In genomic region chr12:8242881-8243681, GRCh38 we compare ENCODE assay signal across 8 cellular contexts. TPM values are rescaled to one million over a fixed set of nuclear protein-coding genes. Genes with fewer than 3 reads are reported as not detected.
DNase-seq lines count a peak whose midpoint lies in the region; ATAC-seq, FAIRE-seq and TF ChIP-seq lines count a peak whose summit lies in the region.
"Not testable (repeated sequence)": the region's sequence is repeated elsewhere in the genome, so short reads cannot be mapped to it uniquely, and the experiment has no call there.

No MANE protein-coding gene starts in this region.

- not testable (repeated sequence) for H4K20me1 ChIP-seq in MM.1S (ENCODE audit: insufficient read depth, low read length)

- H3K27me3 ChIP-seq in MM.1S (replicated peaks; ENCODE audit: insufficient read depth, low read length): not testable (repeated sequence)

- H3K36me3 Mint-ChIP-seq in naive thymus-derived CD8-positive, alpha-beta T cell: not testable (repeated sequence)

- H3K9me3 Mint-ChIP-seq in naive thymus-derived CD8-positive, alpha-beta T cell: not testable (repeated sequence)

- H3K36me3 ChIP-seq in MM.1S (replicated peaks; ENCODE audit: insufficient read depth, low read length): not testable (repeated sequence)

- H3K9me3 ChIP-seq in MM.1S (replicated peaks; ENCODE audit: insufficient read depth, low read length): not testable (repeated sequence)

- H3K4me2 ChIP-seq in MM.1S (ENCODE audit: low read depth, low read length): peak overlapping the region; percentile 50; the same call in 1 of the 2 replicates

- TF ChIP-seq POLR2A in H54 (IDR thresholded peaks at IDR 0.05; ENCODE audit: low read depth, low read length): peak; percentile 29; the same call in 1 of the 2 replicates

- H3K9ac ChIP-seq in MM.1S (ENCODE audit: low read length): peak overlapping the region; percentile 70

- H3K4me1 ChIP-seq in MM.1S (ENCODE audit: low read length): not testable (repeated sequence)

- H3K4me3 ChIP-seq in MM.1S (ENCODE audit: low read length): peak overlapping the region; percentile 67

- H3K4me1 Mint-ChIP-seq in naive thymus-derived CD8-positive, alpha-beta T cell: peaks cover 3 to 15% (median 12%) of the 10 kb centered on the region in 4 donors

- H2AFZ ChIP-seq in MM.1S (ENCODE audit: low read length): 0 out of 2 replicates have a peak overlapping the region, but pooled peaks have one; percentile 75

- H3K79me2 ChIP-seq in MM.1S (ENCODE audit: low read length): not testable (repeated sequence)

- H3K9me2 ChIP-seq in MM.1S (replicated peaks; ENCODE audit: insufficient read depth, low read length): not testable (repeated sequence)

- not testable (repeated sequence) for TF ChIP-seq CTCF in MM.1S (IDR thresholded peaks at IDR 0.05; ENCODE audit: low read length)

- ATAC-seq in naive thymus-derived CD8-positive, alpha-beta T cell: peak; percentile 95 to 96

- not testable (repeated sequence) for FAIRE-seq in H54 (lab: Jason Lieb, UNC)

- H3K4me3 Mint-ChIP-seq in naive thymus-derived CD8-positive, alpha-beta T cell: peak overlapping the region; percentile 93 to 99 (median 97)

- H3K27ac ChIP-seq in MM.1S (ENCODE audit: low read length): peak overlapping the region; percentile 72; the same call in 1 of the 2 replicates

- H3K27ac Mint-ChIP-seq in naive thymus-derived CD8-positive, alpha-beta T cell: peak overlapping the region; percentile 48 to 99 (median 98)

- not testable (repeated sequence) for H3F3A ChIP-seq in MM.1S (ENCODE audit: insufficient read depth, low read length)

- POLR2A ChIA-PET in naive thymus-derived CD8-positive, alpha-beta T cell (lab: Charles Lee): interaction anchor here (0.6 to 1.2 kb wide), 5 partner anchors 154 to 1974 kb away, joined by 3 to 10 read pairs (median 4); no protein-coding TSS in a partner anchor

- DNase-seq in DMS79 treated with DMSO at 0.1 percent for 48 hours (lab: John Stamatoyannopoulos, UW): peak; percentile 71
- DNase-seq in H54 (ENCODE audit: insufficient read length, low spot score): peak; percentile 61
- peak; percentile 93 for DNase-seq in MM.1S
- peak; percentile 38 for DNase-seq in SHP77 treated with DMSO at 0.1 percent for 48 hours (lab: John Stamatoyannopoulos, UW)
- DNase-seq in activated effector memory CD4-positive, alpha-beta T cell treated with anti-CD3 and anti-CD28 coated beads, Interleukin-2, amount 50 U/mL, for 16 hours: peak; percentile 100
- DNase-seq in fibroblast of peridontal ligament (ENCODE audit: extremely low read depth): peak; percentile 94
- DNase-seq in naive thymus-derived CD8-positive, alpha-beta T cell: peak; percentile 98 to 100 (median 100)
- DNase-seq in stimulated activated CD8-positive, alpha-beta memory T cell treated with anti-CD3 and anti-CD28 coated beads, Interleukin-7, amount 100 ng/mL, for 48 hours (ENCODE audit: extremely low read depth in 1 of 2, low read depth in 1 of 2): peak; percentile 96 to 97

- not testable (repeated sequence) for H3K27me3 Mint-ChIP-seq in naive thymus-derived CD8-positive, alpha-beta T cell

RNA-seq across cellular contexts. Expression of gene FAM90A1, which starts 15.7 kb away (rescaled TPM):
- total RNA-seq in naive thymus-derived CD8-positive, alpha-beta T cell: not detected
- polyA plus RNA-seq in naive thymus-derived CD8-positive, alpha-beta T cell: under 1 TPM in 1 of 3 donors, not detected in 2; 0.22 TPM

Comparison
In these comparisons a context has a peak if more than half of its experiments do, and no peak if none do; other contexts are left out.
1. Peak in every context shown above with its lines: DNase-seq, ATAC-seq, H3K4me3 ChIP-seq and H3K27ac ChIP-seq.
2. DNase-seq: peak in every context shown above with its lines; median percentile 100 in activated effector memory CD4-positive, alpha-beta T cell treated with anti-CD3 and anti-CD28 coated beads, Interleukin-2, amount 50 U/mL, for 16 hours; 100 in naive thymus-derived CD8-positive, alpha-beta T cell; 96 in stimulated activated CD8-positive, alpha-beta memory T cell treated with anti-CD3 and anti-CD28 coated beads, Interleukin-7, amount 100 ng/mL, for 48 hours; 94 in fibroblast of peridontal ligament; 93 in MM.1S; 71 in DMS79 treated with DMSO at 0.1 percent for 48 hours; 61 in H54; 38 in SHP77 treated with DMSO at 0.1 percent for 48 hours.